ENCODE assay signal across 25 cellular contexts in the genomic region with DNA sequence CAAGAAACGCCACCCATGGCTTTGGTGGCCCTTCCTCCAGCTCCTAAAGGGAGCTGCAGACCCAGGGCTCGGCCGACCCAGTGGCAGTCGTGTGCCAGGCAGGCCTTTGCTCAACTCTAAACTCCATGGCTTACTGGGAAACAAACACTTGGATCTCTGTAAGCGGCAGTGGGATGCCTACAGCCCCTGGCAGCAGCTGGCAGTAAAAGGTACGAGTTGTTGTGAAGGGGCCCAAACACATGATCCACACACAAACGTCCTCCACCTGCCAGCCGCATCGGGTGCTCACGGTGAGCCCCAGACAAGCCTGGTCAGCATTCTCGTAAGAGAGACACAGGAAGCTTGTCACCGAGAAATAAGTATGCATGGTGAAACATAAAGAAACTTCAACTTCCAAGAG.
"Had no signal": no experiment of that assay in that cellular context is flagged by ENCODE, and none has a peak within 500 bp of the region (broad histone marks: within the 10 kb centered on the region; RNA-seq: fewer than 3 reads in every experiment).

No MANE protein-coding gene starts in this region.

- H3K9me3 ChIP-seq: prostate gland, thoracic aorta, upper lobe of left lung had no signal

- H3K4me1 Mint-ChIP-seq: stimulated activated memory B cell treated with anti-CD40 and anti-IgM and Interleukin-4, amounts not matched to agents 10 μg/mL and 1 μg/mL and 100 μg/mL, for 72 hours had no signal

- DNase-seq: dermis blood vessel endothelial cell; effector memory CD4-positive, alpha-beta T cell; foreskin keratinocyte; hippocampal formation; kidney glomerular epithelial cell; left colon; left ventricle myocardium inferior; lower lobe of right lung; nephron progenitor cell; occipital lobe; right cardiac atrium; spleen; stimulated activated CD4-positive, alpha-beta T cell treated with anti-CD3 and anti-CD28 coated beads, Interleukin-4, amount 100 ng/mL, for 4 hours had no signal

- H2AFZ ChIP-seq: parathyroid adenoma had no signal

- ATAC-seq: foreskin keratinocyte; gastroesophageal sphincter; heart left ventricle; left colon; lower lobe of right lung; naive thymus-derived CD8-positive, alpha-beta T cell; right cardiac atrium; stimulated activated memory B cell treated with anti-CD40 and anti-IgM and Interleukin-4, amounts not matched to agents 10 μg/mL and 1 μg/mL and 100 μg/mL, for 72 hours had no signal

- H3K4me3 ChIP-seq: coronary artery, esophagus muscularis mucosa, gastroesophageal sphincter, heart left ventricle, left ventricle myocardium inferior, lower lobe of right lung, prostate gland, skin epidermis, spleen, thoracic aorta, tibial nerve, upper lobe of left lung had no signal

- H3K27ac ChIP-seq: coronary artery, esophagus muscularis mucosa, foreskin keratinocyte, gastroesophageal sphincter, heart left ventricle, left ventricle myocardium inferior, lower lobe of right lung, parathyroid adenoma, prostate gland, skin epidermis, spleen, thoracic aorta, tibial nerve, upper lobe of left lung had no signal

- H3K4me3 Mint-ChIP-seq: naive thymus-derived CD8-positive, alpha-beta T cell; nephron progenitor cell; stimulated activated memory B cell treated with anti-CD40 and anti-IgM and Interleukin-4, amounts not matched to agents 10 μg/mL and 1 μg/mL and 100 μg/mL, for 72 hours had no signal

- H3K27me3 Mint-ChIP-seq: naive thymus-derived CD8-positive, alpha-beta T cell; stimulated activated memory B cell treated with anti-CD40 and anti-IgM and Interleukin-4, amounts not matched to agents 10 μg/mL and 1 μg/mL and 100 μg/mL, for 72 hours had no signal

- H3K27ac Mint-ChIP-seq: nephron progenitor cell; stimulated activated memory B cell treated with anti-CD40 and anti-IgM and Interleukin-4, amounts not matched to agents 10 μg/mL and 1 μg/mL and 100 μg/mL, for 72 hours had no signal

- H3K27me3 ChIP-seq: esophagus muscularis mucosa, gastroesophageal sphincter, heart left ventricle, spleen, tibial nerve, upper lobe of left lung had no signal

- H3K9ac ChIP-seq: parathyroid adenoma had no signal

- H3K4me1 ChIP-seq: esophagus muscularis mucosa, foreskin keratinocyte, gastroesophageal sphincter, heart left ventricle, left ventricle myocardium inferior, lower lobe of right lung, parathyroid adenoma, prostate gland, spleen, tibial nerve, upper lobe of left lung had no signal

- H3K36me3 ChIP-seq: esophagus muscularis mucosa, gastroesophageal sphincter, heart left ventricle, left ventricle myocardium inferior, lower lobe of right lung, prostate gland, spleen, thoracic aorta, tibial nerve, upper lobe of left lung had no signal
